17 cellular contexts compared by ENCODE assay signal in the genomic region with DNA sequence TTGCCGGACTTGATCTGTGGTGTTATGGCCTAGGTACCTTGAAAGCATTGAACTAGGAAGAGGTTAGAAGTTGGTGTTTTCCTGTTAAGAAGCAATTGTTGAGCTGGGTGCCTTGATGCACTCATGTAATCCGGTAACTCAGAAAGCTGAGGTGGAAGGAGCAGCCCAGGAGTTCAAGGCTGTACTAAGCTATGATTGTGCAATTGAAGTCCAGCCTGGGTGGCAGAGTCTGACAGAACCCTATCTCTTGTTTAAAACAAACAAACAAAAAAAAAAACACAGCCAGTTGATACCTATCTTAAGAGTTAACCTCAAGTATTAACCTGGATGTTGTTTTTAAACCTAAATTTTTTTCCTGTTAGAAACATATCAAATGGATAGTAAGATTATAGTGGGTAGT. TPM values are rescaled to one million over a fixed set of nuclear protein-coding genes. Genes with fewer than 3 reads are reported as not detected.
DNase-seq lines count a peak whose midpoint lies in the region; ATAC-seq, FAIRE-seq and TF ChIP-seq lines count a peak whose summit lies in the region.
"Had no signal": no experiment of that assay in that cellular context is flagged by ENCODE, and none has a peak within 500 bp of the region (broad histone marks: within the 10 kb centered on the region; RNA-seq: fewer than 3 reads in every experiment).

No MANE protein-coding gene starts in this region.

- peaks cover 7% of the 10 kb centered on the region for H3K9me1 ChIP-seq in keratinocyte (ENCODE audit: control insufficient read depth, extremely low read depth, insufficient read depth, low read length)

- peaks cover 30% of the 10 kb centered on the region for H4K20me1 ChIP-seq in keratinocyte (ENCODE audit: control insufficient read depth, extremely low read depth, insufficient read depth, low read length)

- peaks cover 19% of the 10 kb centered on the region for H3K4me1 ChIP-seq in keratinocyte (ENCODE audit: control insufficient read depth, extremely low read depth, insufficient read depth, low read length)

- H3K9me3 ChIP-seq in keratinocyte (ENCODE audit: control insufficient read depth, low read depth, low read length): no peaks in the 10 kb centered on the region
- H3K9me3 ChIP-seq: BLaER1 treated with 17β-estradiol and CSF1 and Interleukin-3, amounts not matched to agents 10 nM and 100 nM had no signal

- peaks cover 48% of the 10 kb centered on the region for H3K36me3 Mint-ChIP-seq in activated T-cell treated with anti-CD3 and anti-CD28 coated beads, Interleukin-2, amount 50 U/mL, for 4 hours (ENCODE audit: insufficient read depth)

- peak; percentile 4 for DNase-seq in activated T-cell treated with anti-CD3 and anti-CD28 coated beads, Interleukin-2, amount 50 U/mL, for 1 hour
- DNase-seq in activated T-cell treated with anti-CD3 and anti-CD28 coated beads, Interleukin-2, amount 50 U/mL, for 4 hours: no peak
- DNase-seq in amniotic epithelial cell (ENCODE audit: low read depth): peak; percentile 67
- DNase-seq in keratinocyte (ENCODE audit: low read depth, low spot score): no peak
- peak; percentile 7 for DNase-seq in posterior vena cava (ENCODE audit: low spot score)
- no peak for DNase-seq in NK-92 treated with Interleukin-12 subunit alpha and Interleukin-12 subunit beta, amount 100 ng/mL, for 24 hours (lab: John Stamatoyannopoulos, UW)
- DNase-seq in hypothalamus (lab: John Stamatoyannopoulos, UW): no peak
- DNase-seq: DMS 273 treated with DMSO at 0.1 percent for 48 hours, HFFc6, Karpas-422, MV-4-11, NCI-H1436, NCI-H2081, NCI-H526 had no signal

- H3K4me1 Mint-ChIP-seq in activated T-cell treated with anti-CD3 and anti-CD28 coated beads, Interleukin-2, amount 50 U/mL, for 4 hours (ENCODE audit: low read depth): peaks cover 25% of the 10 kb centered on the region

- no peak overlapping the region for H3K4me2 ChIP-seq in keratinocyte (ENCODE audit: control insufficient read depth, extremely low read depth, insufficient read depth, low read depth, low read length)
- H3K4me2 ChIP-seq: BLaER1 treated with 17β-estradiol and CSF1 and Interleukin-3, amounts not matched to agents 10 nM and 100 nM had no signal

- no peak overlapping the region for H3K27ac ChIP-seq in keratinocyte (ENCODE audit: control insufficient read depth, insufficient read depth, low read length)
- H3K27ac ChIP-seq: BLaER1 treated with 17β-estradiol and CSF1 and Interleukin-3, amounts not matched to agents 10 nM and 100 nM; RWPE1 had no signal

- no peak for TF ChIP-seq CTCF in keratinocyte (optimal IDR thresholded peaks at IDR 0.05 in 1 of 3, IDR thresholded peaks at IDR 0.05 in 1 of 3, conservative IDR thresholded peaks at IDR 0.05 in 1 of 3; ENCODE audit: extremely low read depth in 1 of 3, insufficient read depth in 2 of 3, low read length in 3 of 3)

- dilution Hi-C loops in keratinocyte (cut with MboI; ENCODE audit: extremely low pct_ligation_motif_present, low sequenced_read_pairs): no loop called here

- no peak for ATAC-seq in activated T-cell treated with anti-CD3 and anti-CD28 coated beads, Interleukin-2, amount 50 U/mL, for 4 hours
- no peak for ATAC-seq in HG02642 (IDR thresholded peaks at IDR 0.05; ENCODE audit: poor library complexity, unreplicated experiment)

- H3K27me3 Mint-ChIP-seq in activated T-cell treated with anti-CD3 and anti-CD28 coated beads, Interleukin-2, amount 50 U/mL, for 4 hours (ENCODE audit: low read depth): no peaks in the 10 kb centered on the region

- H3K4me3 Mint-ChIP-seq in activated T-cell treated with anti-CD3 and anti-CD28 coated beads, Interleukin-2, amount 50 U/mL, for 4 hours: no peak overlapping the region
- H3K4me3 Mint-ChIP-seq: HFFc6 had no signal

- intact Hi-C loops in posterior vena cava (cut with DNase I): no loop called here

- H3K79me2 ChIP-seq in keratinocyte (ENCODE audit: control insufficient read depth, insufficient read depth, low read length): peaks cover 92% of the 10 kb centered on the region

- H3K4me3 ChIP-seq in keratinocyte (ENCODE audit: control insufficient read depth in 2 of 3, extremely low read depth in 1 of 3, insufficient read depth in 2 of 3, low read depth in 1 of 3, low read length in 3 of 3): no peak overlapping the region
- H3K4me3 ChIP-seq: BLaER1 treated with 17β-estradiol and CSF1 and Interleukin-3, amounts not matched to agents 10 nM and 100 nM had no signal

- peaks cover 19 to 40% of the 10 kb centered on the region in 2 experiments for H3K36me3 ChIP-seq in keratinocyte (ENCODE audit: control insufficient read depth in 2 of 2, extremely low read depth in 1 of 2, insufficient read depth in 2 of 2, low read length in 2 of 2)

- H3K9me3 Mint-ChIP-seq in activated T-cell treated with anti-CD3 and anti-CD28 coated beads, Interleukin-2, amount 50 U/mL, for 4 hours: no peaks in the 10 kb centered on the region
- H3K9me3 Mint-ChIP-seq: HFFc6 had no signal

- no peaks in the 10 kb centered on the region for H3K27me3 ChIP-seq in keratinocyte (ENCODE audit: control insufficient read depth, extremely low read depth, insufficient read depth, low read length)
- H3K27me3 ChIP-seq: BLaER1 treated with 17β-estradiol and CSF1 and Interleukin-3, amounts not matched to agents 10 nM and 100 nM had no signal

- no peak overlapping the region for H2AFZ ChIP-seq in keratinocyte (ENCODE audit: control insufficient read depth, low read length)

- no peak overlapping the region for H3K9ac ChIP-seq in keratinocyte (ENCODE audit: control insufficient read depth, extremely low read depth, insufficient read depth, low read length)
- H3K9ac ChIP-seq: BLaER1 treated with 17β-estradiol and CSF1 and Interleukin-3, amounts not matched to agents 10 nM and 100 nM had no signal

- FAIRE-seq in keratinocyte (lab: Jason Lieb, UNC): peak; percentile 5

RNA-seq across cellular contexts. Expression of a gene that starts 19.3 kb away (rescaled TPM):
- 100 to 1,000 TPM; 169 to 191 (median 186) TPM for total RNA-seq in activated T-cell treated with anti-CD3 and anti-CD28 coated beads, Interleukin-2, amount 50 U/mL, for 4 hours
- polyA plus RNA-seq in keratinocyte: 13.2 to 35.5 TPM (median 34.0 TPM) in 3 replicates
- polyA plus RNA-seq in keratinocyte (2011; ENCODE audit: low read depth): 187 TPM
- polyA plus RNA-seq in keratinocyte (2011; cell fraction: cytosol; rRNA removed): 16.0 and 25.5 TPM in 2 replicates
- 73.3 and 86.2 TPM in 2 replicates for polyA plus RNA-seq in keratinocyte (2011; cell fraction: nucleus; rRNA removed)
- polyA plus RNA-seq in keratinocyte (2012; ENCODE audit: low replicate concordance): 42.9 and 55.8 TPM in 2 replicates
- polyA minus RNA-seq in keratinocyte: 6.2 to 22.1 TPM (median 20.6 TPM) in 3 replicates
- 34.7 TPM for polyA minus RNA-seq in keratinocyte (2011; cell fraction: cytosol; rRNA and poly(A)+ RNA removed)
- polyA minus RNA-seq in keratinocyte (2011; cell fraction: nucleus; rRNA and poly(A)+ RNA removed): 24.5 and 40.2 TPM in 2 replicates
- total RNA-seq in posterior vena cava: 10 to 100 TPM; 49.4 to 50.5 TPM

RNA-seq across cellular contexts. Expression of a gene that starts 19.6 kb away (rescaled TPM):
- 100 to 1,000 TPM; 113 to 117 (median 113) TPM for total RNA-seq in activated T-cell treated with anti-CD3 and anti-CD28 coated beads, Interleukin-2, amount 50 U/mL, for 4 hours
- polyA plus RNA-seq in keratinocyte: 8.0 to 17.5 TPM (median 15.3 TPM) in 3 replicates
- polyA plus RNA-seq in keratinocyte (2011; ENCODE audit: low read depth): 87.1 TPM
- polyA plus RNA-seq in keratinocyte (2011; cell fraction: cytosol; rRNA removed): 9.5 and 12.7 TPM in 2 replicates
- 54.1 and 65.9 TPM in 2 replicates for polyA plus RNA-seq in keratinocyte (2011; cell fraction: nucleus; rRNA removed)
- polyA plus RNA-seq in keratinocyte (2012; ENCODE audit: low replicate concordance): 24.7 and 26.2 TPM in 2 replicates
- 7.4 to 23.1 TPM (median 12.4 TPM) in 3 replicates for polyA minus RNA-seq in keratinocyte
- polyA minus RNA-seq in keratinocyte (2011; cell fraction: cytosol; rRNA and poly(A)+ RNA removed): 19.2 TPM
- 13.1 and 29.9 TPM in 2 replicates for polyA minus RNA-seq in keratinocyte (2011; cell fraction: nucleus; rRNA and poly(A)+ RNA removed)
- 10 to 100 TPM; 50.9 to 57.3 TPM for total RNA-seq in posterior vena cava

RNA-seq across cellular contexts. Expression of a gene that starts 38.1 kb away (rescaled TPM):
- total RNA-seq in activated T-cell treated with anti-CD3 and anti-CD28 coated beads, Interleukin-2, amount 50 U/mL, for 4 hours: 100 to 1,000 TPM in 2 of 3 donors, 10 to 100 TPM in 1; 90.0 to 107 (median 103) TPM
- polyA plus RNA-seq in keratinocyte: 28.5 to 80.5 TPM (median 35.2 TPM) in 3 replicates
- polyA plus RNA-seq in keratinocyte (2011; ENCODE audit: low read depth): 12.1 TPM
- 23.6 and 53.9 TPM in 2 replicates for polyA plus RNA-seq in keratinocyte (2011; cell fraction: cytosol; rRNA removed)
- 19.1 and 20.6 TPM in 2 replicates for polyA plus RNA-seq in keratinocyte (2011; cell fraction: nucleus; rRNA removed)
- polyA plus RNA-seq in keratinocyte (2012; ENCODE audit: low replicate concordance): 53.1 and 77.8 TPM in 2 replicates
- polyA minus RNA-seq in keratinocyte: 10.2 to 30.7 TPM (median 16.9 TPM) in 3 replicates
- 55.1 TPM for polyA minus RNA-seq in keratinocyte (2011; cell fraction: cytosol; rRNA and poly(A)+ RNA removed)
- 7.0 and 8.1 TPM in 2 replicates for polyA minus RNA-seq in keratinocyte (2011; cell fraction: nucleus; rRNA and poly(A)+ RNA removed)
- total RNA-seq in posterior vena cava: 10 to 100 TPM; 54.1 to 54.4 TPM

RNA-seq across cellular contexts. Expression of a gene that starts 38.6 kb away (rescaled TPM):
- total RNA-seq in activated T-cell treated with anti-CD3 and anti-CD28 coated beads, Interleukin-2, amount 50 U/mL, for 4 hours: 1 to 10 TPM; 2.6 to 2.7 (median 2.7) TPM
- polyA plus RNA-seq in keratinocyte: 3.3 to 9.1 TPM (median 3.7 TPM) in 3 replicates
- 3.6 TPM for polyA plus RNA-seq in keratinocyte (2011; ENCODE audit: low read depth)
- 2.7 and 7.9 TPM in 2 replicates for polyA plus RNA-seq in keratinocyte (2011; cell fraction: cytosol; rRNA removed)
- polyA plus RNA-seq in keratinocyte (2011; cell fraction: nucleus; rRNA removed): 3.9 and 6.8 TPM in 2 replicates
- polyA plus RNA-seq in keratinocyte (2012; ENCODE audit: low replicate concordance): 5.1 and 9.5 TPM in 2 replicates
- 1.5 to 3.4 TPM (median 2.2 TPM) in 3 replicates for polyA minus RNA-seq in keratinocyte
- 5.6 TPM for polyA minus RNA-seq in keratinocyte (2011; cell fraction: cytosol; rRNA and poly(A)+ RNA removed)
- polyA minus RNA-seq in keratinocyte (2011; cell fraction: nucleus; rRNA and poly(A)+ RNA removed): 2.9 and 4.3 TPM in 2 replicates
- total RNA-seq in posterior vena cava: 1 to 10 TPM; 3.8 to 4.0 TPM

RNA-seq across cellular contexts. Expression of a gene that starts 47.9 kb away (rescaled TPM):
- total RNA-seq in activated T-cell treated with anti-CD3 and anti-CD28 coated beads, Interleukin-2, amount 50 U/mL, for 4 hours: 1,000 to 10,000 TPM; 1,683 to 1,753 (median 1,705) TPM
- 562 to 1,236 TPM (median 636 TPM) in 3 replicates for polyA plus RNA-seq in keratinocyte
- polyA plus RNA-seq in keratinocyte (2011; ENCODE audit: low read depth): 761 TPM
- 338 and 825 TPM in 2 replicates for polyA plus RNA-seq in keratinocyte (2011; cell fraction: cytosol; rRNA removed)
- polyA plus RNA-seq in keratinocyte (2011; cell fraction: nucleus; rRNA removed): 144 and 172 TPM in 2 replicates
- 1,437 and 2,095 TPM in 2 replicates for polyA plus RNA-seq in keratinocyte (2012; ENCODE audit: low replicate concordance)
- 153 to 368 TPM (median 187 TPM) in 3 replicates for polyA minus RNA-seq in keratinocyte
- 1,666 TPM for polyA minus RNA-seq in keratinocyte (2011; cell fraction: cytosol; rRNA and poly(A)+ RNA removed)
- polyA minus RNA-seq in keratinocyte (2011; cell fraction: nucleus; rRNA and poly(A)+ RNA removed): 92.1 and 143 TPM in 2 replicates
- total RNA-seq in posterior vena cava: 100 to 1,000 TPM; 525 to 575 TPM

Comparison
In these comparisons a context has a peak if more than half of its experiments do, and no peak if none do; other contexts are left out.
1. DNase-seq: peak in activated T-cell treated with anti-CD3 and anti-CD28 coated beads, Interleukin-2, amount 50 U/mL, for 1 hour (single experiment), amniotic epithelial cell (single experiment) and posterior vena cava (single experiment); none in activated T-cell treated with anti-CD3 and anti-CD28 coated beads, Interleukin-2, amount 50 U/mL, for 4 hours (single experiment), keratinocyte (single experiment), NK-92 treated with Interleukin-12 subunit alpha and Interleukin-12 subunit beta, amount 100 ng/mL, for 24 hours (single experiment) and hypothalamus (0 of 51).